In genomic region chr1:155940993-155941844, GRCh38 we compare ENCODE assay signal across 8 cellular contexts. TPM values are rescaled to one million over a fixed set of nuclear protein-coding genes. Genes with fewer than 3 reads are reported as not detected.
DNase-seq lines count a peak whose midpoint lies in the region; ATAC-seq and TF ChIP-seq lines count a peak whose summit lies in the region.

A gene with protein sequence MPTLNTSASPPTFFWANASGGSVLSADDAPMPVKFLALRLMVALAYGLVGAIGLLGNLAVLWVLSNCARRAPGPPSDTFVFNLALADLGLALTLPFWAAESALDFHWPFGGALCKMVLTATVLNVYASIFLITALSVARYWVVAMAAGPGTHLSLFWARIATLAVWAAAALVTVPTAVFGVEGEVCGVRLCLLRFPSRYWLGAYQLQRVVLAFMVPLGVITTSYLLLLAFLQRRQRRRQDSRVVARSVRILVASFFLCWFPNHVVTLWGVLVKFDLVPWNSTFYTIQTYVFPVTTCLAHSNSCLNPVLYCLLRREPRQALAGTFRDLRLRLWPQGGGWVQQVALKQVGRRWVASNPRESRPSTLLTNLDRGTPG (plus strand): TSS chr1:155941638. CDS start chr1:155941710, 72 bp downstream.

- TF ChIP-seq POLR2A in testis (IDR thresholded peaks at IDR 0.05), result no peak

- H3K27me3 ChIP-seq in hepatocyte, result no peaks in the 10 kb centered on the region
- H3K27me3 ChIP-seq in testis, result no peaks in the 10 kb centered on the region

- H3K4me1 ChIP-seq in hepatocyte (ENCODE audit: insufficient read depth) (peaks cover 24% of the 10 kb centered on the region), testis (peaks cover 24% of the 10 kb centered on the region)

- in situ Hi-C loops in GM13977 (cut with MboI; ENCODE audit: low pct_unique_long_range_greater_than_20kb, low sequenced_read_pairs, unreplicated experiment) (no loop called here), KBM-7 (cut with MboI; ENCODE audit: low pct_unique_long_range_greater_than_20kb, low sequenced_read_pairs) (no loop called here)

- H3K27ac ChIP-seq in hepatocyte, result peak within 1 kb of the TSS; percentile 28
- H3K27ac ChIP-seq in testis, result peak within 1 kb of the TSS; percentile 61 to 63

- intact Hi-C loops in testis (cut with DNase I; ENCODE audit: low total_unique reads), result no loop called here

- H4K20me1 ChIP-seq in hepatocyte (ENCODE audit: insufficient read depth, poor library complexity, severe bottlenecking), result no peaks in the 10 kb centered on the region

- H3K4me2 ChIP-seq in hepatocyte, result no peak within 1 kb of the TSS

- H3K9me2 ChIP-seq in hepatocyte (replicated peaks; ENCODE audit: insufficient read depth), result no peaks in the 10 kb centered on the region

- H2AFZ ChIP-seq in hepatocyte, result no peak within 1 kb of the TSS

- H3K79me2 ChIP-seq in hepatocyte, result no peaks in the 10 kb centered on the region

- WGBS in hepatocyte (ENCODE audit: low lambda C conversion rate, missing lambda C conversion rate), result 74% methylated on average over 11 of the region's 11 CpGs
- 61 to 71% methylated on average over 11 of the region's 11 CpGs for WGBS in testis, 2 donors

- H3K4me3 ChIP-seq in hepatocyte (no peak within 1 kb of the TSS), testis (no peak within 1 kb of the TSS)

- TF ChIP-seq CTCF in GM13977 (IDR thresholded peaks at IDR 0.05; ENCODE audit: extremely low read depth, insufficient read depth, missing control alignments), result no peak
- TF ChIP-seq CTCF in hepatocyte (IDR thresholded peaks at IDR 0.05; ENCODE audit: poor library complexity), result no peak
- no peak for TF ChIP-seq CTCF in testis (IDR thresholded peaks at IDR 0.05)

- DNase-seq in A172 (ENCODE audit: low spot score) (peak; percentile 87), GM13977 (ENCODE audit: low spot score) (peak; percentile 30), UCSD-AML1 (lab: John Stamatoyannopoulos, UW; ENCODE audit: unreplicated experiment) (peak; percentile 73), hepatocyte (ENCODE audit: low spot score) (no peak), testis (no peak), KBM-7 (no peak), foreskin melanocyte (no peak)

- H3K36me3 ChIP-seq in hepatocyte (replicated peaks; ENCODE audit: insufficient read depth, low read depth) (no peaks in the 10 kb centered on the region), testis (ENCODE audit: low read depth, missing control alignments) (no peaks in the 10 kb centered on the region)

- ATAC-seq in GM21619 (IDR thresholded peaks at IDR 0.05; ENCODE audit: unreplicated experiment), result no peak

- H3K9me3 ChIP-seq in hepatocyte (ENCODE audit: low read depth), result no peaks in the 10 kb centered on the region
- H3K9me3 ChIP-seq in testis, result no peaks in the 10 kb centered on the region

RNA-seq across cellular contexts. Expression of the gene that starts here (rescaled TPM):
- not detected in 2 replicates for total RNA-seq in A172 (2014; rRNA removed; shearing (Covaris generic))
- total RNA-seq in hepatocyte, result 0.83 TPM in 1 of 2 replicates, not detected in the other
- polyA plus RNA-seq in hepatocyte, result not detected in 2 replicates
- 1 to 10 TPM in 1 of 2 donors, under 1 TPM in 1; 0.37 to 1.1 TPM for total RNA-seq in testis
- not detected for polyA plus RNA-seq in testis (ENCODE audit: insufficient read depth, low read depth, low replicate concordance)

Comparison
In these comparisons a context has a peak if more than half of its experiments do, and no peak if none do; other contexts are left out.
1. Peak in DNase-seq in A172; RNA of the gene not detected or under 1 TPM.
2. DNase-seq: peak in GM13977 (single experiment) and UCSD-AML1 (single experiment); none in hepatocyte (single experiment), testis (single experiment), KBM-7 (single experiment) and foreskin melanocyte (single experiment).